In the genomic region with DNA sequence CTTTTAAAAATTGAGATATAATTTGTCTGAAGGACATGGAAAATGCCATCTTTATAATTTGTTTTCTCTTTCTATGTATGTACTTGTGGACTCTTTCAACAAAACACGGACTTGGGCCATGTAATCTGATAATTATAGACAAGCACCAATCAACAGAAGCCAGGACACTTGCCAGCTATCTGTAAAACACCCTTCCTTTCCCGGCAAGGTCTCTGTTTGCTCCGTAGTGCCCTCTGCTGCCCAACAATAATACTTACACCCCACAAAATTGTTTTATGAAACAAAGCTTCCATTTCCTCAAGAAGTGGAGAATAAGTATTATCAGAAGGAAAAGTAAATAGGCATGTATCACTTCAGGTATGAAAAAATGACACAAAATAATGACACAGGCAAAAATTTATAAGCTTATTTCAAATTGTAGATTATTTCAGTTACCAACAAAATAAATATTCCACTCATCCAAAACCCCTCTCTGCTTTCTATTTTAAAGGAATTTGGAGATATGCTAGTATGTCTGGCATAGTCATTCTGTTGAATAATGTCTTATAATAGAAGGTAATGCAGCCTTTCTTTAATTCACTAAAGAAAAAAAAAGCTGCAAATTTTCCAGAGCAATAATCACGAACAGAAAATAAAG, we compare ENCODE assay signal across 1 cellular context.
TF ChIP-seq lines count a peak whose summit lies in the region.

No MANE protein-coding gene starts in this region.

TF ChIP-seq in GM23338, 12 proteins besides CTCF, POLR2A, EP300 and RAD21 (continued from another document):
- TF ChIP-seq EZH2 (IDR thresholded peaks at IDR 0.05; ENCODE audit: low read depth, unreplicated experiment) (no peak), ZNF331 (CRISPR knock-in tag; IDR thresholded peaks at IDR 0.05; ENCODE audit: low read depth) (no peak), NANOG (IDR thresholded peaks at IDR 0.05; ENCODE audit: borderline replicate concordance) (no peak), JUNB (IDR thresholded peaks at IDR 0.05; ENCODE audit: unreplicated experiment) (no peak), REST (IDR thresholded peaks at IDR 0.05; ENCODE audit: unreplicated experiment) (no peak)
- TF ChIP-seq, protein P1, sequence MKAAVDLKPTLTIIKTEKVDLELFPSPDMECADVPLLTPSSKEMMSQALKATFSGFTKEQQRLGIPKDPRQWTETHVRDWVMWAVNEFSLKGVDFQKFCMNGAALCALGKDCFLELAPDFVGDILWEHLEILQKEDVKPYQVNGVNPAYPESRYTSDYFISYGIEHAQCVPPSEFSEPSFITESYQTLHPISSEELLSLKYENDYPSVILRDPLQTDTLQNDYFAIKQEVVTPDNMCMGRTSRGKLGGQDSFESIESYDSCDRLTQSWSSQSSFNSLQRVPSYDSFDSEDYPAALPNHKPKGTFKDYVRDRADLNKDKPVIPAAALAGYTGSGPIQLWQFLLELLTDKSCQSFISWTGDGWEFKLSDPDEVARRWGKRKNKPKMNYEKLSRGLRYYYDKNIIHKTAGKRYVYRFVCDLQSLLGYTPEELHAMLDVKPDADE (IDR thresholded peaks at IDR 0.05) = no peak
